In the genomic region with DNA sequence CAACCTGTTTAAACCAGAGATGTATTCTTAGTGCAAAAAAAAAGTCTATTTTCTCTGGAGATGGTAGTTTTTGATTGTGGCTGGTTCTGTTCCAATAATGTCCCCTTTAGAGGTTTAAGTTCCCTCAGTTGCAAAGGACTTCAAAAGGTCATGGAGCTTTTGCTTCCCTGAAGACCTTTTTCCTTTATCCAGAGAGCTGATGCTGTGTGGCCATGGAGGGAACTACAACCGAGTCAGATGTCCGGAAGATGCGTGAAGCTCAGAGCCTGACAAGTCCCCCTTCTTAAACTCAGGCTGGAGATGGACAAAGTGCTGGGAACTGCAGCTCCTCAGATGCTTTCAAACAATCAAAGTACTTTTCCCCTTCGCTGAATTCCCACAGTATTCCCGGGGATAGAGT, we compare ENCODE assay signal across 1 cellular context.
TF ChIP-seq lines count a peak whose summit lies in the region.

No MANE protein-coding gene starts in this region.

TF ChIP-seq in GM23338, 12 proteins besides CTCF, POLR2A, EP300 and RAD21 (continued from another document):
- TF ChIP-seq, protein P1, sequence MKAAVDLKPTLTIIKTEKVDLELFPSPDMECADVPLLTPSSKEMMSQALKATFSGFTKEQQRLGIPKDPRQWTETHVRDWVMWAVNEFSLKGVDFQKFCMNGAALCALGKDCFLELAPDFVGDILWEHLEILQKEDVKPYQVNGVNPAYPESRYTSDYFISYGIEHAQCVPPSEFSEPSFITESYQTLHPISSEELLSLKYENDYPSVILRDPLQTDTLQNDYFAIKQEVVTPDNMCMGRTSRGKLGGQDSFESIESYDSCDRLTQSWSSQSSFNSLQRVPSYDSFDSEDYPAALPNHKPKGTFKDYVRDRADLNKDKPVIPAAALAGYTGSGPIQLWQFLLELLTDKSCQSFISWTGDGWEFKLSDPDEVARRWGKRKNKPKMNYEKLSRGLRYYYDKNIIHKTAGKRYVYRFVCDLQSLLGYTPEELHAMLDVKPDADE (IDR thresholded peaks at IDR 0.05), result no peak
- TF ChIP-seq NANOG (IDR thresholded peaks at IDR 0.05; ENCODE audit: borderline replicate concordance) (no peak), STAT1 (IDR thresholded peaks at IDR 0.05; ENCODE audit: unreplicated experiment) (no peak), EZH2phosphoT487 (IDR thresholded peaks at IDR 0.05; ENCODE audit: unreplicated experiment) (no peak), ZNF331 (CRISPR knock-in tag; IDR thresholded peaks at IDR 0.05; ENCODE audit: low read depth) (no peak), CREB1 (CRISPR knock-in tag; IDR thresholded peaks at IDR 0.05; ENCODE audit: low read depth) (no peak), ZNF114 (CRISPR knock-in tag; IDR thresholded peaks at IDR 0.05) (no peak), JUNB (IDR thresholded peaks at IDR 0.05; ENCODE audit: unreplicated experiment) (no peak)
- TF ChIP-seq, protein P2, sequence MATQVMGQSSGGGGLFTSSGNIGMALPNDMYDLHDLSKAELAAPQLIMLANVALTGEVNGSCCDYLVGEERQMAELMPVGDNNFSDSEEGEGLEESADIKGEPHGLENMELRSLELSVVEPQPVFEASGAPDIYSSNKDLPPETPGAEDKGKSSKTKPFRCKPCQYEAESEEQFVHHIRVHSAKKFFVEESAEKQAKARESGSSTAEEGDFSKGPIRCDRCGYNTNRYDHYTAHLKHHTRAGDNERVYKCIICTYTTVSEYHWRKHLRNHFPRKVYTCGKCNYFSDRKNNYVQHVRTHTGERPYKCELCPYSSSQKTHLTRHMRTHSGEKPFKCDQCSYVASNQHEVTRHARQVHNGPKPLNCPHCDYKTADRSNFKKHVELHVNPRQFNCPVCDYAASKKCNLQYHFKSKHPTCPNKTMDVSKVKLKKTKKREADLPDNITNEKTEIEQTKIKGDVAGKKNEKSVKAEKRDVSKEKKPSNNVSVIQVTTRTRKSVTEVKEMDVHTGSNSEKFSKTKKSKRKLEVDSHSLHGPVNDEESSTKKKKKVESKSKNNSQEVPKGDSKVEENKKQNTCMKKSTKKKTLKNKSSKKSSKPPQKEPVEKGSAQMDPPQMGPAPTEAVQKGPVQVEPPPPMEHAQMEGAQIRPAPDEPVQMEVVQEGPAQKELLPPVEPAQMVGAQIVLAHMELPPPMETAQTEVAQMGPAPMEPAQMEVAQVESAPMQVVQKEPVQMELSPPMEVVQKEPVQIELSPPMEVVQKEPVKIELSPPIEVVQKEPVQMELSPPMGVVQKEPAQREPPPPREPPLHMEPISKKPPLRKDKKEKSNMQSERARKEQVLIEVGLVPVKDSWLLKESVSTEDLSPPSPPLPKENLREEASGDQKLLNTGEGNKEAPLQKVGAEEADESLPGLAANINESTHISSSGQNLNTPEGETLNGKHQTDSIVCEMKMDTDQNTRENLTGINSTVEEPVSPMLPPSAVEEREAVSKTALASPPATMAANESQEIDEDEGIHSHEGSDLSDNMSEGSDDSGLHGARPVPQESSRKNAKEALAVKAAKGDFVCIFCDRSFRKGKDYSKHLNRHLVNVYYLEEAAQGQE (IDR thresholded peaks at IDR 0.05; ENCODE audit: unreplicated experiment), result no peak
